ENCODE assay signal across 1 cellular context in the genomic region with DNA sequence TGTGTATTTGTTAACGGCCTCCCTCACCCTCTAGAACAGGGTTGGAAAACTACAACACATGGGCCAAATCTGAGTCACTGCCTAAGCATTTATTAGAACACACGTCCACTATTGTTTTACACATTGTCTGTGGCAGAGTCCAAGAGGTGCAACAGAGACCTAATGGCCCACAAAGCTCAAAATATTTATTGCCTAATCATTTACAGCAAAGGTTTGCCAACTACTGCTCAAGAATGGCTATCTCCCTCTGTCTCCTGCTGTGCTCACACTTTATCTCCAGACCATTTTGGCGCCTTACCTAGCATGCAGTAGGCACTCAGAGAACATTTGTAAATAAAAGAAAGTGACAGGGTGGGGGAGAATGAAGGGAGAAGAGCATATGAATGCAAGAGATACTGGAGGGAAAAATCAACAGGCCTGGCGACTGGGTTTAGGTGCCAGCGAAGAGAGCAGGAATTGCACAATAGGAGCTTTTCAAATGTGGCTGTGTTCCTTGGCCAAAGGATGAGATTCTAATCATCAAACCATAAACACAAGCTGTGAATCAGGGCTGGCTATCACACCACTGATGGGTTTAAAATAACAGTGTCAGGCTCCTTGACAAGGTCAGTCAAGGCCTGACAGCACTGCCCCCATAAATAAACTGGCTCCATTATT.
TF ChIP-seq lines count a peak whose summit lies in the region.

No MANE protein-coding gene starts in this region.

TF ChIP-seq in liver, 16 proteins besides CTCF, POLR2A, EP300 and RAD21 (continued from another document):
- TF ChIP-seq FOXA2 (IDR thresholded peaks at IDR 0.05): peak; percentile 61
- TF ChIP-seq, protein P1, sequence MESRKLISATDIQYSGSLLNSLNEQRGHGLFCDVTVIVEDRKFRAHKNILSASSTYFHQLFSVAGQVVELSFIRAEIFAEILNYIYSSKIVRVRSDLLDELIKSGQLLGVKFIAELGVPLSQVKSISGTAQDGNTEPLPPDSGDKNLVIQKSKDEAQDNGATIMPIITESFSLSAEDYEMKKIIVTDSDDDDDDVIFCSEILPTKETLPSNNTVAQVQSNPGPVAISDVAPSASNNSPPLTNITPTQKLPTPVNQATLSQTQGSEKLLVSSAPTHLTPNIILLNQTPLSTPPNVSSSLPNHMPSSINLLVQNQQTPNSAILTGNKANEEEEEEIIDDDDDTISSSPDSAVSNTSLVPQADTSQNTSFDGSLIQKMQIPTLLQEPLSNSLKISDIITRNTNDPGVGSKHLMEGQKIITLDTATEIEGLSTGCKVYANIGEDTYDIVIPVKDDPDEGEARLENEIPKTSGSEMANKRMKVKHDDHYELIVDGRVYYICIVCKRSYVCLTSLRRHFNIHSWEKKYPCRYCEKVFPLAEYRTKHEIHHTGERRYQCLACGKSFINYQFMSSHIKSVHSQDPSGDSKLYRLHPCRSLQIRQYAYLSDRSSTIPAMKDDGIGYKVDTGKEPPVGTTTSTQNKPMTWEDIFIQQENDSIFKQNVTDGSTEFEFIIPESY (IDR thresholded peaks at IDR 0.05): no peak
- no peak for TF ChIP-seq EGR1 (IDR thresholded peaks at IDR 0.05; ENCODE audit: low read depth in 2 of 2)
- peak in 1 of 2 donors; percentile 12 for TF ChIP-seq JUND (IDR thresholded peaks at IDR 0.05)
- TF ChIP-seq RXRA (IDR thresholded peaks at IDR 0.05): peak in 1 of 2 donors; percentile 56
- peak; percentile 41 for TF ChIP-seq YY1 (IDR thresholded peaks at IDR 0.05)
- TF ChIP-seq, protein P2, sequence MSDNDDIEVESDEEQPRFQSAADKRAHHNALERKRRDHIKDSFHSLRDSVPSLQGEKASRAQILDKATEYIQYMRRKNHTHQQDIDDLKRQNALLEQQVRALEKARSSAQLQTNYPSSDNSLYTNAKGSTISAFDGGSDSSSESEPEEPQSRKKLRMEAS (IDR thresholded peaks at IDR 0.05): no peak
- TF ChIP-seq GABPA (IDR thresholded peaks at IDR 0.05 in 1 of 2, conservative IDR thresholded peaks at IDR 0.05 in 1 of 2): no peak
TF ChIP-seq in liver: peak in this region for 6.
